Comparison of ENCODE assay signal across 7 cellular contexts in the genomic region with DNA sequence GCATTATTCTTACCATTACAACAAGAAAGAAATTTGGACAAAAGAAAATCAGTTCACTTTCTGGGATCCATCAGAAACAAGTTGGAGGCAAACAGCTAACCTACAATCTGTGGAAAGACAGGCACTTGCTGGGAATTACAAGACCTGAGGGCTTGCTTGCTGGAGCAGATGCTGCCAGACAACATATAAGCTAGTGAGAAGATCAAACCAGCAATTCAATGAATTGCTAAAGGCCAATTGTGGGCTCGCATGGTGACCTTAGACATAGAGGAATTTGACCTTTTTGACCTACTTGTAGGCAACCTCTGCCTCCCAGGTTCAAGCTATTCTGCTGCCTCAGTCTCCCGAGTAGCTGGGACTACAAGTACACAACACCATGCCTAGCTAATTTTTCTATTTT.
"Had no signal": no experiment of that assay in that cellular context is flagged by ENCODE, and none has a peak within 500 bp of the region (broad histone marks: within the 10 kb centered on the region; RNA-seq: fewer than 3 reads in every experiment).

No MANE protein-coding gene starts in this region.

- H3K4me3 ChIP-seq: GM12878 had no signal

- FAIRE-seq: GM12878, GM12891, GM12892, GM18507, GM19239 had no signal

- DNase-seq: GDM1, GF-D8 had no signal

- ATAC-seq: GM12878 had no signal
